7 cellular contexts compared by ENCODE assay signal in genomic region chr2:211942153-211942552, GRCh38.
"Had no signal": no experiment of that assay in that cellular context is flagged by ENCODE, and none has a peak within 500 bp of the region (broad histone marks: within the 10 kb centered on the region; RNA-seq: fewer than 3 reads in every experiment).

No MANE protein-coding gene starts in this region.

- H3K4me3 ChIP-seq: GM12878 had no signal

- DNase-seq: GDM1, GF-D8 had no signal

- FAIRE-seq: GM12878, GM12891, GM12892, GM18507, GM19239 had no signal

- ATAC-seq: GM12878 had no signal
